12 cellular contexts compared by ENCODE assay signal in the genomic region with DNA sequence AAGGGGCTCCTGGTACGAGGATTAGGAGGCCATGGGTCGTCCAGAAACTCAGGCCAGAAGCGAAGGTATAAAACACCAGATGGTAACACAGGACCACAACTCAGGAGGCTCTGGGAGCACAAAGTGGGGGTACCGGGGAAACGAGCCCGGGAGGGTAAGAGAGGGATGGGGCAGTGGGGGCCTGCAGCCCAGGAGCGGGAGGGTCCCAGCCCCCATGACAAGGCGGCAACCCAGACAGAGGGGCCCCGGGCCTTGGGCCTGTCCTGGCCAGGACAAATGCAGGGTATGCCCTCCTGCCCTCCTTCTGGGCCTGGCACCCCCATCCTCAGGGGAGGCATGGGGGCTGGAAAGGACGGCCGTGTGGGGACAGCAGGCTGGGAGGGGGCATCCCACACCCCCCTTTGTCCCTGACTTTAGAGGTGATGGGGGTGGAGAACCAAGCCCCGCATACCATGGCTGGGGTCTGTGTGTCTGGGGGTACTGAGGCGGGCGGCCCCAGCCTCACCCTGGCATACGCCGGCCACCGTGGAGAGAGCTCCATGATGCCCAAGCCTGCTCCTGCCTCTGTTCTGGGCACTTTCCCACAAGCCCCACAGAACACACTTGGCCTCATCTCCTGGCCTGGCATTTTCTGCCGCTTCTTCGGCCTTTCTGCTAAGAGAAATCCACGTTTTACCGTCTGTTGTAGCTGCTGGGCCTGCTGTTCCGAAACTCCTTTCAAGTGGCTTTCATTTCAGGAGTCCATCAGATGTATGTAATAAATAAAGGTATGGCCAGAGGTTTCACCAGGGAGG. TPM values are rescaled to one million over a fixed set of nuclear protein-coding genes. Genes with fewer than 3 reads are reported as not detected.
DNase-seq lines count a peak whose midpoint lies in the region; ATAC-seq and TF ChIP-seq lines count a peak whose summit lies in the region.
"Had no signal": no experiment of that assay in that cellular context is flagged by ENCODE, and none has a peak within 500 bp of the region (broad histone marks: within the 10 kb centered on the region; RNA-seq: fewer than 3 reads in every experiment).

No MANE protein-coding gene starts in this region.

- peak; percentile 13 for DNase-seq in left cardiac atrium
- DNase-seq in left ventricle myocardium inferior: no peak
- DNase-seq in activated CD8-positive, alpha-beta memory T cell treated with anti-CD3 and anti-CD28 coated beads, Interleukin-2, amount 50 U/mL, for 48 hours: peak; percentile 53
- peak in 1 of 2 experiments; percentile 25 for DNase-seq in mesothelial cell of epicardium (ENCODE audit: low spot score in 2 of 2, unreplicated experiment in 2 of 2)
- DNase-seq: GF-D8, left colon, NCI-H345 had no signal

- peak overlapping the region; percentile 84 for H3K27ac Mint-ChIP-seq in mesothelial cell of epicardium

- peaks cover 43% of the 10 kb centered on the region for H3K4me1 Mint-ChIP-seq in mesothelial cell of epicardium

- H3K9me3 Mint-ChIP-seq in mesothelial cell of epicardium: no peaks in the 10 kb centered on the region
- H3K9me3 Mint-ChIP-seq: CD14-positive monocyte had no signal

- H3K9me3 ChIP-seq in left ventricle myocardium inferior (replicated peaks): no peaks in the 10 kb centered on the region

- H3K27me3 ChIP-seq in left ventricle myocardium inferior (ENCODE audit: low read depth): peaks cover 3% of the 10 kb centered on the region

- no peak overlapping the region for H3K27ac ChIP-seq in left ventricle myocardium inferior (replicated peaks)

- ATAC-seq in left cardiac atrium (no peak), HG02884 (IDR thresholded peaks at IDR 0.05; ENCODE audit: unreplicated experiment) (no peak), GM21381 (IDR thresholded peaks at IDR 0.05; ENCODE audit: unreplicated experiment) (no peak), GM18520 (IDR thresholded peaks at IDR 0.05; ENCODE audit: unreplicated experiment) (no peak), GM21529 (IDR thresholded peaks at IDR 0.05; ENCODE audit: unreplicated experiment) (no peak)
- ATAC-seq: left colon had no signal

- H3K36me3 ChIP-seq in left ventricle myocardium inferior: no peaks in the 10 kb centered on the region

- TF ChIP-seq CTCF in left ventricle myocardium inferior (IDR thresholded peaks at IDR 0.05; ENCODE audit: borderline replicate concordance): no peak
- no peak for TF ChIP-seq CTCF in mesothelial cell of epicardium (IDR thresholded peaks at IDR 0.05; ENCODE audit: unreplicated experiment)

- H3K4me1 ChIP-seq in left ventricle myocardium inferior: peaks cover 20% of the 10 kb centered on the region

- H3K27me3 Mint-ChIP-seq in mesothelial cell of epicardium (ENCODE audit: low read depth): no peaks in the 10 kb centered on the region

- no peak overlapping the region for H3K4me3 ChIP-seq in left ventricle myocardium inferior

- intact Hi-C loops in left cardiac atrium (cut with DNase I): no loop called here
- intact Hi-C loops in left ventricle myocardium inferior (cut with micrococcal nuclease): no loop called here

- H3K36me3 Mint-ChIP-seq in mesothelial cell of epicardium: no peaks in the 10 kb centered on the region
- H3K36me3 Mint-ChIP-seq: CD14-positive monocyte had no signal

- H3K4me3 Mint-ChIP-seq in mesothelial cell of epicardium: no peak overlapping the region
- H3K4me3 Mint-ChIP-seq: CD14-positive monocyte had no signal

RNA-seq across cellular contexts. Expression of gene EXOC3, which starts 46.9 kb away (rescaled TPM):
- total RNA-seq in left cardiac atrium: 10 to 100 TPM; 41.4 to 42.3 TPM
- 46.2 TPM for total RNA-seq in left ventricle myocardium inferior
- 70.4 to 73.5 TPM (median 71.2 TPM) in 3 replicates for total RNA-seq in mesothelial cell of epicardium
